2 cellular contexts compared by ENCODE assay signal in genomic region chr1:30514137-30514654, GRCh38.
TF ChIP-seq lines count a peak whose summit lies in the region.

No MANE protein-coding gene starts in this region.

TF ChIP-seq in K562, 482 proteins besides CTCF, POLR2A, EP300 and RAD21:
- TF ChIP-seq FUS (optimal IDR thresholded peaks at IDR 0.05; ENCODE audit: low read depth, low read length) (no peak), RHOXF2B (CRISPR knock-in tag; conservative IDR thresholded peaks at IDR 0.05) (no peak), MXI1 (IDR thresholded peaks at IDR 0.05; ENCODE audit: low read depth, low read length) (no peak), THRB (CRISPR knock-in tag; conservative IDR thresholded peaks at IDR 0.05) (no peak), RBM22 (IDR thresholded peaks at IDR 0.05; ENCODE audit: low read depth, low read length, poor library complexity, severe bottlenecking) (no peak), PTTG1 (tag; IDR thresholded peaks at IDR 0.05; ENCODE audit: low read depth) (no peak), NR2F6 (CRISPR knock-in tag; IDR thresholded peaks at IDR 0.05) (no peak), ZNF232 (CRISPR knock-in tag; IDR thresholded peaks at IDR 0.05) (no peak), TAF1 (IDR thresholded peaks at IDR 0.05; ENCODE audit: control insufficient read depth, extremely low read depth, insufficient read depth, low read length, severe bottlenecking) (no peak), TFAM (CRISPR knock-in tag; conservative IDR thresholded peaks at IDR 0.05) (no peak), TRIM28 (IDR thresholded peaks at IDR 0.05) (no peak), ZNF133 (CRISPR knock-in tag; IDR thresholded peaks at IDR 0.05) (no peak), PBX2 (CRISPR knock-in tag; IDR thresholded peaks at IDR 0.05; ENCODE audit: low read depth) (no peak), PBX2 (tag; conservative IDR thresholded peaks at IDR 0.05; ENCODE audit: low read depth) (no peak), HCFC1 (IDR thresholded peaks at IDR 0.05; ENCODE audit: low read depth, low read length) (no peak), ZNF583 (CRISPR knock-in tag; IDR thresholded peaks at IDR 0.05) (no peak), VEZF1 (CRISPR knock-in tag; IDR thresholded peaks at IDR 0.05) (no peak), E2F3 (CRISPR knock-in tag; IDR thresholded peaks at IDR 0.05) (no peak)

TF ChIP-seq in HepG2, 621 proteins besides CTCF, POLR2A, EP300 and RAD21:
- TF ChIP-seq ZNF362 (CRISPR knock-in tag; IDR thresholded peaks at IDR 0.05; ENCODE audit: borderline replicate concordance) (no peak), IKZF1 (IDR thresholded peaks at IDR 0.05) (no peak), GMEB2 (CRISPR knock-in tag; IDR thresholded peaks at IDR 0.05; ENCODE audit: low read depth) (no peak), ZNF710 (CRISPR knock-in tag; IDR thresholded peaks at IDR 0.05; ENCODE audit: borderline replicate concordance) (no peak), ZNF460 (CRISPR knock-in tag; IDR thresholded peaks at IDR 0.05; ENCODE audit: borderline replicate concordance) (no peak), ATF2 (CRISPR knock-in tag; IDR thresholded peaks at IDR 0.05) (no peak), ZNF333 (CRISPR knock-in tag; IDR thresholded peaks at IDR 0.05; ENCODE audit: borderline replicate concordance) (no peak)
